8 cellular contexts compared by ENCODE assay signal in genomic region chr2:20650880-20651730, GRCh38.
DNase-seq lines count a peak whose midpoint lies in the region; ATAC-seq lines count a peak whose summit lies in the region.

Gene HS1BP3, minus strand, starts transcription at chr2:20651098. Its CDS starts 35 bp downstream, at chr2:20651063.

- ATAC-seq in GM18861 (IDR thresholded peaks at IDR 0.05; ENCODE audit: unreplicated experiment) (peak; percentile 95), HG03095 (IDR thresholded peaks at IDR 0.05; ENCODE audit: unreplicated experiment) (peak; percentile 95)
- ATAC-seq in activated CD4-positive, CD25-positive, alpha-beta regulatory T cell treated with anti-CD3 and anti-CD28 coated beads, Interleukin-2, amount 50 U/mL, for 24 hours = peak; percentile 96 to 97

- DNase-seq in AG08395 (ENCODE audit: low spot score) = peak; percentile 96
- peak; percentile 52 for DNase-seq in NCI-H2196 treated with DMSO at 0.1 percent for 48 hours (lab: John Stamatoyannopoulos, UW; ENCODE audit: unreplicated experiment)
- DNase-seq in cerebellar nuclear complex (lab: John Stamatoyannopoulos, UW) = peak; percentile 8 to 33
- DNase-seq in kidney glomerular epithelial cell (lab: John Stamatoyannopoulos, UW) = peak; percentile 76
- peak; percentile 54 to 81 (median 76) for DNase-seq in stimulated activated CD4-positive, alpha-beta T cell treated with anti-CD3 and anti-CD28 coated beads, Interleukin-1b, Interleukin-23, amount 100 ng/mL, for 24 hours (ENCODE audit: low read depth in 4 of 4, low spot score in 1 of 4)

Comparison
In these comparisons a context has a peak if more than half of its experiments do, and no peak if none do; other contexts are left out.
1. Peak in every context shown above with its lines: DNase-seq and ATAC-seq.
2. DNase-seq: peak in every context shown above with its lines; median percentile 96 in AG08395; 76 in kidney glomerular epithelial cell; 76 in stimulated activated CD4-positive, alpha-beta T cell treated with anti-CD3 and anti-CD28 coated beads, Interleukin-1b, Interleukin-23, amount 100 ng/mL, for 24 hours; 52 in NCI-H2196 treated with DMSO at 0.1 percent for 48 hours; 20 in cerebellar nuclear complex.